In the genomic region with DNA sequence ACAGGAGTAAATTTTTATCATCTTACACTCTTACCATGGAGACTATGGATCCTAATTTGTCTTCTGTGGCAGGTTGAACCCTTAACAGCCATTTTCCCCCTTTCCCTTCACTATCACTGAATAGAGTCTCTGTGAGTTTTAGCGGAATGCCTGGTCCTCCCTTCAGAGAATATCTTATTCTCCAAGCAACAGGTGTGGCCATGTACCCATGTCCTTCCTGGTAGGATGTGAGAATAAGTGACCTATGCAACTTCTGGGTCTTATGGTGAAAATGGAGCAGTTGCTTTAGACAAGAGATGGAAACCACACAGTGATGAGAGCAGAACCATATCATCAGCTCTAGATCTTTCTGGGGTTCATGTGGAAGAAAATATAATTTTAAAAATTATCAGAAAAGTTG, we compare ENCODE assay signal across 3 cellular contexts.
"Had no signal": no experiment of that assay in that cellular context is flagged by ENCODE, and none has a peak within 500 bp of the region (broad histone marks: within the 10 kb centered on the region; RNA-seq: fewer than 3 reads in every experiment).

No MANE protein-coding gene starts in this region.

- DNase-seq: GDM1, GF-D8 had no signal

- H3K4me3 ChIP-seq: GM12878 had no signal
